ENCODE assay signal across 9 cellular contexts in the genomic region with DNA sequence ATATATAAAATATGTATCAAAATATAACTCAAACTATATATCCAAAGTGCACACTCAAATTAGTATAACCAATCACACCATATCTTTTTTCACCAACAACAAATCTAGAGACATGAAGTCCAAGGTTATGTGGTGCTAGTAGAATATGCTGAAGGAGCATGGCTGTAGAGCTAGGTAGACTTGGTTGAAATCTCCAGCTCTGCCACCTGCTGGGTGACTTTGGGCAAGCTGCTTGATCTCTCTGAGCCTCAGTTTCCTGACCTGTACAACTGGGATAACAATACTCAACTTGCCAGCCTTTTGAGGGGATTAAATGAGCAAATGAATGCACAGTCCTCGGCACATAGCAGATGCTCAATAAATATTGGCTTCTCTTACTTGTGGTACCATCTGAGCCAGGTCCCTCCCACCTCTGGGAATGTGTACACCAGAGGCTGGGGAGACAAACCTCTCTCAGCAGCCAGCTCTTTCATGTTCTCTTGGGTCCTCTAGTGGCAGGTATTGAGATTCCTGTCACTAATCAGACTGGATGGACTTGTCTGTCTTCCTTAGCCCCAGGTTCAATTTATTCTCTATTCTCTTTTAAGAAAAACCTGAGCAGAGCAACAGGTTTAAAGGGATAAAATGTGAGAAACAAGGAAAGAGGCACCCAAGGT.
DNase-seq lines count a peak whose midpoint lies in the region; ATAC-seq and TF ChIP-seq lines count a peak whose summit lies in the region.
"Had no signal": no experiment of that assay in that cellular context is flagged by ENCODE, and none has a peak within 500 bp of the region (broad histone marks: within the 10 kb centered on the region; RNA-seq: fewer than 3 reads in every experiment).

No MANE protein-coding gene starts in this region.

- TF ChIP-seq CTCF in heart left ventricle (IDR thresholded peaks at IDR 0.05) = peak; percentile 14 to 65 (median 53)
- TF ChIP-seq CTCF in upper lobe of left lung (IDR thresholded peaks at IDR 0.05) = peak in 4 of 6 experiments; percentile 12 to 46 (median 38)

- no peak for TF ChIP-seq EP300 in upper lobe of left lung (IDR thresholded peaks at IDR 0.05)

- DNase-seq in SIG-M5 treated with dmso at 0.1 percent for 504 hours (lab: John Stamatoyannopoulos, UW; ENCODE audit: unreplicated experiment) (peak; percentile 57), SIG-M5 (lab: John Stamatoyannopoulos, UW) (no peak), SW 1271 (lab: John Stamatoyannopoulos, UW) (peak; percentile 7 to 76), heart left ventricle (peak in 4 of 5 donors; percentile 35 to 63 (median 48)), upper lobe of left lung (no peak), NCI-H2107 (lab: John Stamatoyannopoulos, UW) (no peak), erythroblast (lab: John Stamatoyannopoulos, UW) (no peak)
- DNase-seq: CD4-positive, CD25-positive, alpha-beta regulatory T cell had no signal

- ATAC-seq in heart left ventricle (peak; percentile 71 to 80 (median 75)), upper lobe of left lung (ENCODE audit: low FRiP score in 2 of 2) (no peak), GM19452 (IDR thresholded peaks at IDR 0.05; ENCODE audit: unreplicated experiment) (no peak)

- intact Hi-C loops in heart left ventricle (cut with DNase I) = loop anchor here in 9 of 10 donors (2.0 to 10.0 kb wide), 8 partner anchors 72 to 382 kb away; partner anchors contain the start of gene PDE1C (in 5 of the 9)

- H3K36me3 ChIP-seq in heart left ventricle (no peaks in the 10 kb centered on the region), upper lobe of left lung (no peaks in the 10 kb centered on the region)

- H3K4me3 ChIP-seq in heart left ventricle (no peak overlapping the region), upper lobe of left lung (no peak overlapping the region)

- H3K27ac ChIP-seq in heart left ventricle (peak overlapping the region in 8 of 12 donors; percentile 57 to 90 (median 82)), upper lobe of left lung (no peak overlapping the region)

- no peak for TF ChIP-seq POLR2A in heart left ventricle (IDR thresholded peaks at IDR 0.05)
- TF ChIP-seq POLR2A in upper lobe of left lung (IDR thresholded peaks at IDR 0.05) = no peak
- TF ChIP-seq POLR2A in erythroblast (IDR thresholded peaks at IDR 0.05; ENCODE audit: low read length) = no peak

- H3K9me3 ChIP-seq in heart left ventricle (no peaks in the 10 kb centered on the region), upper lobe of left lung (no peaks in the 10 kb centered on the region)

- WGBS in heart left ventricle, 4 donors = 50 to 70% (median 67%) methylated on average over 1 of the region's 1 CpG; no CpG with 5 or more reads in 1 of the 4 donors
- 62 to 78% methylated on average over 1 of the region's 1 CpG for WGBS in upper lobe of left lung, 2 donors

- H3K4me1 ChIP-seq in heart left ventricle (peaks cover 0 to 33% (median 25%) of the 10 kb centered on the region in 12 donors), upper lobe of left lung (peaks cover 0 to 5% (median 1%) of the 10 kb centered on the region in 4 donors)

- H3K27me3 ChIP-seq in heart left ventricle = no peaks in the 10 kb centered on the region
- H3K27me3 ChIP-seq in upper lobe of left lung = no peaks in the 10 kb centered on the region

Comparison
In these comparisons a context has a peak if more than half of its experiments do, and no peak if none do; other contexts are left out.
1. DNase-seq: peak in SIG-M5 treated with dmso at 0.1 percent for 504 hours (single experiment), SW 1271 (2 of 2) and heart left ventricle (4 of 5); none in SIG-M5 (single experiment), upper lobe of left lung (0 of 2), NCI-H2107 (single experiment) and erythroblast (0 of 2).
2. ATAC-seq: peak in heart left ventricle (4 of 4); none in upper lobe of left lung (0 of 2) and GM19452 (single experiment).
3. H3K27ac ChIP-seq: peak in heart left ventricle (8 of 12); none in upper lobe of left lung (0 of 4).